In the genomic region with DNA sequence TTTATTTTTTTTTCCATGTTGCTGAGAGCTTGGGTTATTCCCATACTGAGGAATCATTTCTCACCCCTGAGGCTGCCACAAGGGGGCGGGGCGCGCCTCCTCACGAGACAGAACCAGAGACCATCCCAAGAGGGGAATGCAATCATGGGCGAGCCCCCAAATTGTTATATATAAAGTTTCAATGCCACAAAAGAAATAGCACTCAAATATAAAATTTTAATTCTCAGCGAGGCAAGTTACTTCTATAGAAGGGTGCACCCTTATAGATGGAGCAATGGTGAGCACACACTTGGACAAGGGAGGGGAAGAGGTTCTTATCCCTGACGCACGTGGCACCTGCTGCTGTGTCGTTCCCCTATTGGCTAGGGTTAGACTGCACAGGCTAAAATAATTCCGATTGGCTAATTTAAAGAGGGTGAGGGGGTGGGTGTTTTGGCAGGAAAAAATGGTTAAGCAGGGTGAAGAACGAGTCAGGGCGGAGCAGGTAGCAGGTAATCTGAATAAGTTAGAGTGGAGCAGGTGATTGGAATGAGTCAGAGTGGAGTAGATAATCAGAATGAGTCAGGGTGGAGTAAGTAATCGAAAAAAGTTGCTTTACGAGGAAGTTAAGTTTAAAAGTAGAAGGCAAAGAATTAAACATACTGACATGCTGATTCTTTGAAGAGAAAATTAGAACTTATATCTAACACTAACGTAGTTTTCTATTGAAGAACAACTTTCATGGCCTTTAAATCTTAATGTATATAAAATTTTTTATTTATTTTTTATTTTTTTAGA, we compare ENCODE assay signal across 15 cellular contexts.
DNase-seq lines count a peak whose midpoint lies in the region; ATAC-seq and TF ChIP-seq lines count a peak whose summit lies in the region.
"Had no signal": no experiment of that assay in that cellular context is flagged by ENCODE, and none has a peak within 500 bp of the region (broad histone marks: within the 10 kb centered on the region; RNA-seq: fewer than 3 reads in every experiment).

No MANE protein-coding gene starts in this region.

- TF ChIP-seq CTCF in WTC11 (IDR thresholded peaks at IDR 0.05): 0 out of 2 replicates have a peak, but pooled peaks have one; percentile 21
- TF ChIP-seq CTCF in CD4-positive, alpha-beta T cell (IDR thresholded peaks at IDR 0.05): no peak

- no peaks in the 10 kb centered on the region for H3K4me1 Mint-ChIP-seq in WTC11
- H3K4me1 Mint-ChIP-seq in natural killer cell treated with Interleukin-12 subunit alpha and Interleukin-12 subunit beta and Interleukin-15 and Interleukin-18, amount 100 ng/mL, for 72 hours (ENCODE audit: low read depth in 2 of 2): no peaks in the 10 kb centered on the region
- H3K4me1 Mint-ChIP-seq in CD4-positive, alpha-beta T cell (ENCODE audit: low read depth): no peaks in the 10 kb centered on the region

- H3K4me3 Mint-ChIP-seq in WTC11: no peak overlapping the region
- no peak overlapping the region for H3K4me3 Mint-ChIP-seq in natural killer cell treated with Interleukin-12 subunit alpha and Interleukin-12 subunit beta and Interleukin-15 and Interleukin-18, amount 100 ng/mL, for 72 hours
- H3K4me3 Mint-ChIP-seq in CD4-positive, alpha-beta T cell: no peak overlapping the region

- peak; percentile 47; the same call in 1 of the 2 replicates for ATAC-seq in WTC11
- ATAC-seq in natural killer cell treated with Interleukin-12 subunit alpha and Interleukin-12 subunit beta and Interleukin-15 and Interleukin-18, amount 100 ng/mL, for 72 hours: no peak
- ATAC-seq in CD4-positive, alpha-beta T cell (ENCODE audit: poor library complexity): no peak

- CTCF ChIA-PET in WTC11 (lab: Charles Lee): interaction anchor here (1.0 kb wide), 2 partner anchors 100 to 105 kb away, joined by 4 to 7 read pairs; no protein-coding TSS in a partner anchor
- CTCF ChIA-PET in CD4-positive, alpha-beta T cell (lab: Charles Lee): no interaction called here

- H3K27ac ChIP-seq in CD4-positive, alpha-beta T cell (ENCODE audit: low read depth, low read length): no peak overlapping the region
- H3K27ac ChIP-seq: dorsolateral prefrontal cortex, right atrium auricular region, tibial artery had no signal

- DNase-seq in DMS53 (lab: John Stamatoyannopoulos, UW) (peak; percentile 70), DMS53 treated with DMSO at 0.1 percent for 48 hours (lab: John Stamatoyannopoulos, UW; ENCODE audit: unreplicated experiment) (no peak), KBM-7 (peak; percentile 9), WTC11 (ENCODE audit: low spot score) (peak; percentile 62), lung microvascular endothelial cell (ENCODE audit: low read depth in 2 of 2) (peak; percentile 5 to 8)
- no peak for DNase-seq in stimulated activated CD8-positive, alpha-beta memory T cell treated with anti-CD3 and anti-CD28 coated beads, Interleukin-4, amount 100 ng/mL, for 48 hours
- DNase-seq in natural killer cell treated with Interleukin-12 subunit alpha and Interleukin-12 subunit beta and Interleukin-15 and Interleukin-18, amount 100 ng/mL, for 72 hours (ENCODE audit: low spot score): no peak
- no peak for DNase-seq in CD4-positive, alpha-beta T cell
- DNase-seq: activated naive CD4-positive, alpha-beta T cell treated with anti-CD3 and anti-CD28 coated beads, Interleukin-2, amount 50 U/mL, for 16 hours; dorsolateral prefrontal cortex; hippocampal formation; NCI-H2029 treated with DMSO at 0.1 percent for 48 hours; Right ventricle myocardium superior; tibial artery had no signal

- intact Hi-C loops in CD4-positive, alpha-beta T cell (cut with DNase I, micrococcal nuclease): no loop called here

- no peaks in the 10 kb centered on the region for H3K27me3 ChIP-seq in CD4-positive, alpha-beta T cell (ENCODE audit: control insufficient read depth, insufficient read depth, low read length)
- H3K27me3 ChIP-seq: right atrium auricular region, tibial artery had no signal

- POLR2A ChIA-PET in WTC11 (lab: Charles Lee): no interaction called here
- POLR2A ChIA-PET in CD4-positive, alpha-beta T cell (lab: Charles Lee): interaction anchor here (0.6 kb wide), 1 partner anchor 19 kb away, joined by 3 read pairs; no protein-coding TSS in a partner anchor

- peaks cover 12% of the 10 kb centered on the region for H3K9me3 ChIP-seq in CD4-positive, alpha-beta T cell (ENCODE audit: control insufficient read depth, low read length)

- H3K36me3 Mint-ChIP-seq in WTC11: peaks cover 61% of the 10 kb centered on the region
- H3K36me3 Mint-ChIP-seq in natural killer cell treated with Interleukin-12 subunit alpha and Interleukin-12 subunit beta and Interleukin-15 and Interleukin-18, amount 100 ng/mL, for 72 hours: peaks cover 12% of the 10 kb centered on the region
- no peaks in the 10 kb centered on the region for H3K36me3 Mint-ChIP-seq in CD4-positive, alpha-beta T cell (ENCODE audit: low read depth)

- H3K9me3 Mint-ChIP-seq in WTC11: peaks cover 61% of the 10 kb centered on the region
- peaks cover 14% of the 10 kb centered on the region for H3K9me3 Mint-ChIP-seq in natural killer cell treated with Interleukin-12 subunit alpha and Interleukin-12 subunit beta and Interleukin-15 and Interleukin-18, amount 100 ng/mL, for 72 hours
- peaks cover 8% of the 10 kb centered on the region for H3K9me3 Mint-ChIP-seq in CD4-positive, alpha-beta T cell

- H3K27me3 Mint-ChIP-seq in WTC11 (ENCODE audit: low read depth): peaks cover 11% of the 10 kb centered on the region
- H3K27me3 Mint-ChIP-seq in natural killer cell treated with Interleukin-12 subunit alpha and Interleukin-12 subunit beta and Interleukin-15 and Interleukin-18, amount 100 ng/mL, for 72 hours: peaks cover 0 to 8% of the 10 kb centered on the region in 2 donors
- H3K27me3 Mint-ChIP-seq in CD4-positive, alpha-beta T cell: peaks cover 5% of the 10 kb centered on the region

- H3K27ac Mint-ChIP-seq in WTC11: no peak overlapping the region
- no peak overlapping the region for H3K27ac Mint-ChIP-seq in natural killer cell treated with Interleukin-12 subunit alpha and Interleukin-12 subunit beta and Interleukin-15 and Interleukin-18, amount 100 ng/mL, for 72 hours
- no peak overlapping the region for H3K27ac Mint-ChIP-seq in CD4-positive, alpha-beta T cell

- in situ Hi-C loops in KBM-7 (cut with MboI; ENCODE audit: low pct_unique_long_range_greater_than_20kb, low sequenced_read_pairs): no loop called here

TF ChIP-seq in WTC11, 78 proteins besides CTCF, POLR2A, EP300 and RAD21:
- TF ChIP-seq, protein P1, sequence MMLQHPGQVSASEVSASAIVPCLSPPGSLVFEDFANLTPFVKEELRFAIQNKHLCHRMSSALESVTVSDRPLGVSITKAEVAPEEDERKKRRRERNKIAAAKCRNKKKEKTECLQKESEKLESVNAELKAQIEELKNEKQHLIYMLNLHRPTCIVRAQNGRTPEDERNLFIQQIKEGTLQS (CRISPR knock-in tag; conservative IDR thresholded peaks at IDR 0.05): no peak
- TF ChIP-seq ELF4 (CRISPR knock-in tag; IDR thresholded peaks at IDR 0.05; ENCODE audit: low read depth): no peak
- no peak for TF ChIP-seq FOXJ3 (CRISPR knock-in tag; IDR thresholded peaks at IDR 0.05; ENCODE audit: borderline replicate concordance)

Comparison
In these comparisons a context has a peak if more than half of its experiments do, and no peak if none do; other contexts are left out.
1. DNase-seq: peak in DMS53 (single experiment), KBM-7 (single experiment), WTC11 (single experiment) and lung microvascular endothelial cell (2 of 2); none in DMS53 treated with DMSO at 0.1 percent for 48 hours (single experiment), stimulated activated CD8-positive, alpha-beta memory T cell treated with anti-CD3 and anti-CD28 coated beads, Interleukin-4, amount 100 ng/mL, for 48 hours (single experiment), natural killer cell treated with Interleukin-12 subunit alpha and Interleukin-12 subunit beta and Interleukin-15 and Interleukin-18, amount 100 ng/mL, for 72 hours (single experiment) and CD4-positive, alpha-beta T cell (0 of 10).